ENCODE assay signal across 7 cellular contexts in the genomic region with DNA sequence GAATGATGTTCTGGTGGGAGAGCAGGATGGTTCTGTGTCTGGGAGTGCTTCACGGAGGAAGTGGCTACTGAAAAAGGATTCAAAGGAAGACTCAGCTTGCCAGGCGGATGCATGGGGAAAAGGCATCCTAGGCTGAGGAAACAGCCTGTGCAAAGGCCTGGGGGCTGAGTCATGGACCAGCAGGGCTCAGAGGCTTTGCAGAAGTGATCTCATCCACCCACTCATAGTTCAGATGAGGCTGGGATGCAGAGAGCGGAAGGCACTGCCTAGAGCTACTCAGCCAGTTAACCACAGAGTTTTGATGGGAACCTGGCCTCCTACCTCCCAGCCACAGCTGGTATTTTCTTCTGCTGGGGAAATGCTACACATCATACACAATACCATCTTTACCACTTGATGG. TPM values are rescaled to one million over a fixed set of nuclear protein-coding genes. Genes with fewer than 3 reads are reported as not detected.
A peak's percentile ranks its signal among the peaks of the same experiment; 100 is the strongest.
DNase-seq lines count a peak whose midpoint lies in the region; ATAC-seq and TF ChIP-seq lines count a peak whose summit lies in the region.

No MANE protein-coding gene starts in this region.

- peaks cover 3% of the 10 kb centered on the region; the same call in 1 of the 3 replicates for H3K4me1 Mint-ChIP-seq in GM23338

- H3K79me2 ChIP-seq in hepatocyte (no peaks in the 10 kb centered on the region), GM23338 (replicated peaks; ENCODE audit: insufficient read depth) (no peaks in the 10 kb centered on the region)

- no peaks in the 10 kb centered on the region for H4K20me1 ChIP-seq in hepatocyte (ENCODE audit: insufficient read depth, poor library complexity, severe bottlenecking)
- no peaks in the 10 kb centered on the region for H4K20me1 ChIP-seq in GM23338 (replicated peaks; ENCODE audit: insufficient read depth)

- peaks cover 13% of the 10 kb centered on the region; the same call in 2 of the 3 replicates for H3K36me3 Mint-ChIP-seq in GM23338 (ENCODE audit: low read depth)

- WGBS in hepatocyte (ENCODE audit: low lambda C conversion rate, missing lambda C conversion rate): 49% methylated on average over 3 of the region's 3 CpGs

- peak in 2 of 3 experiments; percentile 18 to 33 for DNase-seq in activated CD8-positive, alpha-beta memory T cell treated with anti-CD3 and anti-CD28 coated beads for 48 hours (ENCODE audit: low read depth in 2 of 3, low spot score in 2 of 3)
- DNase-seq in hepatocyte (ENCODE audit: low spot score): peak; percentile 51
- DNase-seq in central memory CD4-positive, alpha-beta T cell: no peak
- DNase-seq in GM23338 (ENCODE audit: low spot score): no peak

- H3F3A ChIP-seq in GM23338 (replicated peaks; ENCODE audit: low read depth): no peaks in the 10 kb centered on the region

- no peaks in the 10 kb centered on the region for H3K9me3 ChIP-seq in hepatocyte (ENCODE audit: low read depth)

- H3K4me2 ChIP-seq in hepatocyte (no peak overlapping the region), GM23338 (no peak overlapping the region)

- no peak overlapping the region for H3K4me3 ChIP-seq in hepatocyte
- H3K4me3 ChIP-seq in GM23338: no peak overlapping the region

- no peak overlapping the region for H3K4me3 Mint-ChIP-seq in GM23338

- H2AFZ ChIP-seq in hepatocyte (no peak overlapping the region), GM23338 (no peak overlapping the region)

- TF ChIP-seq CTCF in hepatocyte (IDR thresholded peaks at IDR 0.05; ENCODE audit: poor library complexity) (no peak), GM23338 (conservative IDR thresholded peaks at IDR 0.05; ENCODE audit: low read depth in 2 of 2) (no peak)

- H3K4me1 ChIP-seq in hepatocyte (ENCODE audit: insufficient read depth) (no peaks in the 10 kb centered on the region), GM23338 (ENCODE audit: insufficient read depth) (no peaks in the 10 kb centered on the region)

- no peaks in the 10 kb centered on the region for H3K36me3 ChIP-seq in hepatocyte (replicated peaks; ENCODE audit: insufficient read depth, low read depth)
- H3K36me3 ChIP-seq in GM23338 (ENCODE audit: insufficient read depth): 0 out of 2 replicates have a peak, but pooled peaks cover 3% of the 10 kb centered on the region

- H3K9me2 ChIP-seq in hepatocyte (replicated peaks; ENCODE audit: insufficient read depth) (no peaks in the 10 kb centered on the region), GM23338 (ENCODE audit: insufficient read depth) (0 out of 2 replicates have a peak, but pooled peaks cover 4% of the 10 kb centered on the region)

- H3K9me3 Mint-ChIP-seq in GM23338: peaks cover 31% of the 10 kb centered on the region

- H3K27ac ChIP-seq in hepatocyte: no peak overlapping the region
- H3K27ac ChIP-seq in GM23338 (ENCODE audit: low read depth): no peak overlapping the region

- H3K27ac Mint-ChIP-seq in GM23338: no peak overlapping the region

- peaks cover 2% of the 10 kb centered on the region for H3K27me3 Mint-ChIP-seq in GM23338 (ENCODE audit: insufficient read depth, low read depth, poor library complexity)

- H3K27me3 ChIP-seq in hepatocyte: no peaks in the 10 kb centered on the region
- H3K27me3 ChIP-seq in GM23338 (ENCODE audit: insufficient read depth): no peaks in the 10 kb centered on the region

- ATAC-seq in GM18870 (IDR thresholded peaks at IDR 0.05; ENCODE audit: unreplicated experiment) (peak; percentile 83), HG03064 (IDR thresholded peaks at IDR 0.05; ENCODE audit: low read depth, unreplicated experiment) (peak; percentile 65), HG03571 (IDR thresholded peaks at IDR 0.05; ENCODE audit: unreplicated experiment) (no peak), GM23338 (no peak)

TF ChIP-seq in GM23338, 12 proteins besides CTCF, POLR2A, EP300 and RAD21 (continues in another document):
- TF ChIP-seq, protein P1, sequence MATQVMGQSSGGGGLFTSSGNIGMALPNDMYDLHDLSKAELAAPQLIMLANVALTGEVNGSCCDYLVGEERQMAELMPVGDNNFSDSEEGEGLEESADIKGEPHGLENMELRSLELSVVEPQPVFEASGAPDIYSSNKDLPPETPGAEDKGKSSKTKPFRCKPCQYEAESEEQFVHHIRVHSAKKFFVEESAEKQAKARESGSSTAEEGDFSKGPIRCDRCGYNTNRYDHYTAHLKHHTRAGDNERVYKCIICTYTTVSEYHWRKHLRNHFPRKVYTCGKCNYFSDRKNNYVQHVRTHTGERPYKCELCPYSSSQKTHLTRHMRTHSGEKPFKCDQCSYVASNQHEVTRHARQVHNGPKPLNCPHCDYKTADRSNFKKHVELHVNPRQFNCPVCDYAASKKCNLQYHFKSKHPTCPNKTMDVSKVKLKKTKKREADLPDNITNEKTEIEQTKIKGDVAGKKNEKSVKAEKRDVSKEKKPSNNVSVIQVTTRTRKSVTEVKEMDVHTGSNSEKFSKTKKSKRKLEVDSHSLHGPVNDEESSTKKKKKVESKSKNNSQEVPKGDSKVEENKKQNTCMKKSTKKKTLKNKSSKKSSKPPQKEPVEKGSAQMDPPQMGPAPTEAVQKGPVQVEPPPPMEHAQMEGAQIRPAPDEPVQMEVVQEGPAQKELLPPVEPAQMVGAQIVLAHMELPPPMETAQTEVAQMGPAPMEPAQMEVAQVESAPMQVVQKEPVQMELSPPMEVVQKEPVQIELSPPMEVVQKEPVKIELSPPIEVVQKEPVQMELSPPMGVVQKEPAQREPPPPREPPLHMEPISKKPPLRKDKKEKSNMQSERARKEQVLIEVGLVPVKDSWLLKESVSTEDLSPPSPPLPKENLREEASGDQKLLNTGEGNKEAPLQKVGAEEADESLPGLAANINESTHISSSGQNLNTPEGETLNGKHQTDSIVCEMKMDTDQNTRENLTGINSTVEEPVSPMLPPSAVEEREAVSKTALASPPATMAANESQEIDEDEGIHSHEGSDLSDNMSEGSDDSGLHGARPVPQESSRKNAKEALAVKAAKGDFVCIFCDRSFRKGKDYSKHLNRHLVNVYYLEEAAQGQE (IDR thresholded peaks at IDR 0.05; ENCODE audit: unreplicated experiment): no peak
- no peak for TF ChIP-seq ETS1 (IDR thresholded peaks at IDR 0.05)

RNA-seq across cellular contexts. Expression of gene ADAMTS14, which starts 15.8 kb away (rescaled TPM):
- 0.60 and 0.87 TPM in 2 replicates for total RNA-seq in hepatocyte
- polyA plus RNA-seq in hepatocyte (0.95 and 2.1 TPM in 2 replicates), GM23338 (2016; fragmentation: Nextera tagmentation; extraction: Ambion mirVana) (1.5 and 1.9 TPM in 2 replicates)
- 2.1 and 2.9 TPM in 2 replicates for total RNA-seq in GM23338 (2014; rRNA removed; shearing (Covaris generic))

RNA-seq across cellular contexts. Expression of gene PRF1, which starts 53.9 kb away (rescaled TPM):
- not detected in 2 replicates for total RNA-seq in hepatocyte
- polyA plus RNA-seq in hepatocyte (0.39 TPM in 1 of 2 replicates, not detected in the other), GM23338 (2016; fragmentation: Nextera tagmentation; extraction: Ambion mirVana) (0.13 TPM in 1 of 2 replicates, not detected in the other)
- not detected in 2 replicates for total RNA-seq in GM23338 (2014; rRNA removed; shearing (Covaris generic))

Comparison
In these comparisons a context has a peak if more than half of its experiments do, and no peak if none do; other contexts are left out.
1. ATAC-seq: peak in GM18870 (single experiment) and HG03064 (single experiment); none in HG03571 (single experiment) and GM23338 (single experiment).
2. DNase-seq: peak in activated CD8-positive, alpha-beta memory T cell treated with anti-CD3 and anti-CD28 coated beads for 48 hours (2 of 3) and hepatocyte (single experiment); none in central memory CD4-positive, alpha-beta T cell (single experiment) and GM23338 (single experiment).